18 cellular contexts compared by ENCODE assay signal in genomic region chr10:63072951-63073350, GRCh38.
"Had no signal": no experiment of that assay in that cellular context is flagged by ENCODE, and none has a peak within 500 bp of the region (broad histone marks: within the 10 kb centered on the region; RNA-seq: fewer than 3 reads in every experiment).

No MANE protein-coding gene starts in this region.

- H3K79me2 ChIP-seq: parathyroid adenoma had no signal

- ATAC-seq: activated CD4-positive, alpha-beta T cell treated with anti-CD3 and anti-CD28 coated beads for 36 hours; left lobe of liver; stimulated activated naive CD8-positive, alpha-beta T cell treated with anti-CD3 and anti-CD28 coated beads, Interleukin-15, amount 100 ng/mL, for 72 hours; upper lobe of right lung had no signal

- H3K36me3 ChIP-seq: adrenal gland, upper lobe of right lung, WERI-Rb-1 had no signal

- H3K9me3 ChIP-seq: adrenal gland, testis, upper lobe of right lung had no signal

- H3K9ac ChIP-seq: parathyroid adenoma had no signal

- DNase-seq: activated CD4-positive, alpha-beta memory T cell treated with anti-CD3 and anti-CD28 coated beads, Interleukin-2, amount 10 ng/mL, durations not matched to agents 7 days and 5 days; activated CD4-positive, alpha-beta T cell treated with anti-CD3 and anti-CD28 coated beads for 36 hours; activated effector memory CD4-positive, alpha-beta T cell treated with anti-CD3 and anti-CD28 coated beads, Interleukin-2, amount 50 U/mL, for 16 hours; activated T-cell treated with anti-CD3 and anti-CD28 coated beads, Interleukin-2, amount 50 U/mL, for 24 hours; adrenal gland; dorsolateral prefrontal cortex; endodermal cell; erythroblast; hypothalamus; stimulated activated CD4-positive, alpha-beta T cell treated with anti-CD3 and anti-CD28 coated beads, Interleukin-1b, Interleukin-23, amount 100 ng/mL, for 48 hours; stimulated activated naive CD8-positive, alpha-beta T cell treated with anti-CD3 and anti-CD28 coated beads, Interleukin-15, amount 100 ng/mL, for 72 hours; testis; upper lobe of right lung; WERI-Rb-1 had no signal

- H2AFZ ChIP-seq: parathyroid adenoma had no signal

- H3K27ac ChIP-seq: adrenal gland, dorsolateral prefrontal cortex, parathyroid adenoma, testis, upper lobe of right lung, WERI-Rb-1 had no signal

- H3K27me3 ChIP-seq: adrenal gland, testis, upper lobe of right lung had no signal

- H3K4me3 ChIP-seq: adrenal gland, dorsolateral prefrontal cortex, testis, upper lobe of right lung had no signal

- H3K4me3 Mint-ChIP-seq: activated CD4-positive, alpha-beta memory T cell treated with anti-CD3 and anti-CD28 coated beads, Interleukin-2, amount 10 ng/mL, durations not matched to agents 7 days and 5 days; activated CD4-positive, alpha-beta T cell treated with anti-CD3 and anti-CD28 coated beads for 36 hours; activated naive CD4-positive, alpha-beta T cell treated with anti-CD3 and anti-CD28 coated beads, Interleukin-2, amount 50 U/mL, for 24 hours; activated T-cell treated with anti-CD3 and anti-CD28 coated beads, Interleukin-2, amount 50 U/mL, for 24 hours; endodermal cell; stimulated activated naive CD8-positive, alpha-beta T cell treated with anti-CD3 and anti-CD28 coated beads, Interleukin-15, amount 100 ng/mL, for 72 hours; T-helper 1 cell treated with Interleukin-12 subunit alpha and Interleukin-12 subunit beta and Interleukin-4 antibody, amounts not matched to agents 30 μg/mL and 1 μg/mL, for 36 hours had no signal

- H3K4me1 ChIP-seq: adrenal gland, parathyroid adenoma, testis, upper lobe of right lung had no signal

- H3K9me3 Mint-ChIP-seq: activated CD4-positive, alpha-beta memory T cell treated with anti-CD3 and anti-CD28 coated beads, Interleukin-2, amount 10 ng/mL, durations not matched to agents 7 days and 5 days; activated naive CD4-positive, alpha-beta T cell treated with anti-CD3 and anti-CD28 coated beads, Interleukin-2, amount 50 U/mL, for 24 hours; activated T-cell treated with anti-CD3 and anti-CD28 coated beads, Interleukin-2, amount 50 U/mL, for 24 hours; endodermal cell; stimulated activated naive CD8-positive, alpha-beta T cell treated with anti-CD3 and anti-CD28 coated beads, Interleukin-15, amount 100 ng/mL, for 72 hours; T-helper 1 cell treated with Interleukin-12 subunit alpha and Interleukin-12 subunit beta and Interleukin-4 antibody, amounts not matched to agents 30 μg/mL and 1 μg/mL, for 36 hours had no signal

- H3K36me3 Mint-ChIP-seq: activated naive CD4-positive, alpha-beta T cell treated with anti-CD3 and anti-CD28 coated beads, Interleukin-2, amount 50 U/mL, for 24 hours had no signal

- H3K27ac Mint-ChIP-seq: activated CD4-positive, alpha-beta memory T cell treated with anti-CD3 and anti-CD28 coated beads, Interleukin-2, amount 10 ng/mL, durations not matched to agents 7 days and 5 days; activated CD4-positive, alpha-beta T cell treated with anti-CD3 and anti-CD28 coated beads for 36 hours; activated naive CD4-positive, alpha-beta T cell treated with anti-CD3 and anti-CD28 coated beads, Interleukin-2, amount 50 U/mL, for 24 hours; activated T-cell treated with anti-CD3 and anti-CD28 coated beads, Interleukin-2, amount 50 U/mL, for 24 hours; endodermal cell; stimulated activated naive CD8-positive, alpha-beta T cell treated with anti-CD3 and anti-CD28 coated beads, Interleukin-15, amount 100 ng/mL, for 72 hours; T-helper 1 cell treated with Interleukin-12 subunit alpha and Interleukin-12 subunit beta and Interleukin-4 antibody, amounts not matched to agents 30 μg/mL and 1 μg/mL, for 36 hours had no signal
